In the genomic region with DNA sequence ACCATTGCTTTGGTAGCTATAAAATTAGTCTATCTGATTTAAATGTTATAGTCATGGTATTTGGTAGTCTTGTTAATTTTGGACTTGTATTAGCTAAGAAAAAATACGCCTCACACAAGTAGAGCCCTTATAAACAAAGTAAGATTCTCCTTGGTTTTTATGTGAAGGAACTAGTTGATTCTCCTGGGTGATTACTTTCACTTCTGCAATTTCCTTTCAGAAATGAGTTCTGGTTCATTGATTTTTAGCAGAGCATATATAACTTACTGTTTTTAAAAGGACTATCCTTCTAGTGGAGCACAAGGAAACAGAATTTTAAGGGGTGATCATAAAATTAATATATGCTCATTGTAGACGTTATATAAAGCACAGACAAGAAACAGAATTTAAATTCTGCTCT, we compare ENCODE assay signal across 13 cellular contexts.
DNase-seq lines count a peak whose midpoint lies in the region; ATAC-seq, FAIRE-seq and TF ChIP-seq lines count a peak whose summit lies in the region.
"Had no signal": no experiment of that assay in that cellular context is flagged by ENCODE, and none has a peak within 500 bp of the region (broad histone marks: within the 10 kb centered on the region; RNA-seq: fewer than 3 reads in every experiment).

No MANE protein-coding gene starts in this region.

- no peak for TF ChIP-seq CTCF in GM10266 (IDR thresholded peaks at IDR 0.05; ENCODE audit: control insufficient read depth, insufficient read depth, low read depth, missing control alignments)

- DNase-seq in GM10266 (ENCODE audit: extremely low spot score) (peak; percentile 12), NOMO-1 treated with DMSO at 0.1 percent for 48 hours (lab: John Stamatoyannopoulos, UW; ENCODE audit: unreplicated experiment) (peak; percentile 81), medulla oblongata (ENCODE audit: extremely low spot score) (no peak), NCI-H1105 (lab: John Stamatoyannopoulos, UW) (no peak), COLO829 (ENCODE audit: low spot score) (no peak), HTR-8/SVneo (ENCODE audit: insufficient read length, low spot score) (no peak)
- DNase-seq: activated CD8-positive, alpha-beta memory T cell treated with anti-CD3 and anti-CD28 coated beads, Interleukin-2, amount 50 U/mL, for 48 hours; effector memory CD8-positive, alpha-beta T cell had no signal

- peak; percentile 86 for ATAC-seq in GM19452 (IDR thresholded peaks at IDR 0.05; ENCODE audit: unreplicated experiment)
- peak; percentile 63 for ATAC-seq in HG03025 (IDR thresholded peaks at IDR 0.05; ENCODE audit: low FRiP score, unreplicated experiment)
- ATAC-seq: effector memory CD8-positive, alpha-beta T cell; HepG2 had no signal

- FAIRE-seq in HTR-8/SVneo (lab: Jason Lieb, UNC): no peak
- FAIRE-seq: HepG2, RCC 7860, TTC549 had no signal

Comparison
In these comparisons a context has a peak if more than half of its experiments do, and no peak if none do; other contexts are left out.
1. DNase-seq: peak in GM10266 (single experiment) and NOMO-1 treated with DMSO at 0.1 percent for 48 hours (single experiment); none in medulla oblongata (single experiment), NCI-H1105 (single experiment), COLO829 (single experiment) and HTR-8/SVneo (single experiment).